Comparison of ENCODE assay signal across 15 cellular contexts in the genomic region with DNA sequence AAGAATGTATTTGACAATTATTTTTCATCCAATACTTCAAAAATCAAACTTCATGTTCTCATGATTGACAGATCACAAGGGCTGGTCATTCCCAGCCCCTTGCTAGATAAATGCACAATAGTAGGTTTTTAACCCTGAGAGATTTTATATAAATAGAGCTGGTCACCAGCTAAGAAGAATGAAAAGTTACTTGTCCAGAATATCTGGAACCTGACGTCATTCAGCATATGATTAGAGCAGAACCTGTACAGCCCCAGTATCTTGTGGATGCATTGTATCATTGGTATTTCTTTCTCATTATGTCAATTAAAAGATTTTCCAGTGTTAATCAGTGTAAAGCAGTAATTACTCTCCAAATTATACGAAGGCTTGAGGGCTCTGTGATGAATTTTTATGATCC.
DNase-seq lines count a peak whose midpoint lies in the region; ATAC-seq and TF ChIP-seq lines count a peak whose summit lies in the region.
"Had no signal": no experiment of that assay in that cellular context is flagged by ENCODE, and none has a peak within 500 bp of the region (broad histone marks: within the 10 kb centered on the region; RNA-seq: fewer than 3 reads in every experiment).

No MANE protein-coding gene starts in this region.

- H3K9ac ChIP-seq in adipocyte (ENCODE audit: low read length): peak overlapping the region; percentile 3

- ATAC-seq in GM18505 (IDR thresholded peaks at IDR 0.05; ENCODE audit: unreplicated experiment): no peak
- ATAC-seq: GM23338, HCT116 had no signal

- peaks cover 52% of the 10 kb centered on the region for H3K4me1 ChIP-seq in adipocyte (ENCODE audit: control insufficient read depth, insufficient read depth, low read length)
- H3K4me1 ChIP-seq in HAP-1: no peaks in the 10 kb centered on the region
- H3K4me1 ChIP-seq: BE2C had no signal

- no peak for TF ChIP-seq POLR2A in GM18505 (IDR thresholded peaks at IDR 0.05; ENCODE audit: borderline replicate concordance, extremely low read depth, insufficient read depth, insufficient read length)

- in situ Hi-C loops in HAP-1 (cut with MboI; ENCODE audit: low sequenced_read_pairs): no loop called here
- in situ Hi-C loops in KBM-7 (cut with MboI; ENCODE audit: low pct_unique_long_range_greater_than_20kb, low sequenced_read_pairs): no loop called here

- no peaks in the 10 kb centered on the region for H3K27me3 ChIP-seq in adipocyte (replicated peaks; ENCODE audit: control insufficient read depth, insufficient read depth, low read length)
- no peaks in the 10 kb centered on the region for H3K27me3 ChIP-seq in HAP-1 (ENCODE audit: low read depth)
- H3K27me3 ChIP-seq: BE2C had no signal

- H3K4me3 ChIP-seq in adipocyte (ENCODE audit: low read length) (no peak overlapping the region), HAP-1 (no peak overlapping the region)
- H3K4me3 ChIP-seq: GM23338 had no signal

- DNase-seq in COLO829 (ENCODE audit: low spot score): peak; percentile 13
- DNase-seq in adipocyte (ENCODE audit: low read depth): no peak
- DNase-seq in foreskin melanocyte: peak; percentile 25
- DNase-seq in HAP-1 (ENCODE audit: low spot score in 2 of 2): no peak
- DNase-seq in KBM-7: no peak
- DNase-seq: ACHN; BE2C; C1 segment of cervical spinal cord; Caco-2; CD4-positive, CD25-positive, alpha-beta regulatory T cell; CD8-positive, alpha-beta memory T cell; HFFc6 had no signal

- H3K9me3 ChIP-seq in adipocyte (ENCODE audit: control insufficient read depth, low read length) (no peaks in the 10 kb centered on the region), HAP-1 (no peaks in the 10 kb centered on the region)
- H3K9me3 ChIP-seq: BE2C, Caco-2 had no signal

- no peaks in the 10 kb centered on the region for H3K36me3 ChIP-seq in adipocyte (ENCODE audit: control insufficient read depth, insufficient read depth, low read length, severe bottlenecking)
- no peaks in the 10 kb centered on the region for H3K36me3 ChIP-seq in HAP-1 (replicated peaks)
- H3K36me3 ChIP-seq: BE2C had no signal

Comparison
In these comparisons a context has a peak if more than half of its experiments do, and no peak if none do; other contexts are left out.
1. DNase-seq: peak in COLO829 (single experiment) and foreskin melanocyte (single experiment); none in adipocyte (single experiment), HAP-1 (0 of 2) and KBM-7 (single experiment).